In the genomic region with DNA sequence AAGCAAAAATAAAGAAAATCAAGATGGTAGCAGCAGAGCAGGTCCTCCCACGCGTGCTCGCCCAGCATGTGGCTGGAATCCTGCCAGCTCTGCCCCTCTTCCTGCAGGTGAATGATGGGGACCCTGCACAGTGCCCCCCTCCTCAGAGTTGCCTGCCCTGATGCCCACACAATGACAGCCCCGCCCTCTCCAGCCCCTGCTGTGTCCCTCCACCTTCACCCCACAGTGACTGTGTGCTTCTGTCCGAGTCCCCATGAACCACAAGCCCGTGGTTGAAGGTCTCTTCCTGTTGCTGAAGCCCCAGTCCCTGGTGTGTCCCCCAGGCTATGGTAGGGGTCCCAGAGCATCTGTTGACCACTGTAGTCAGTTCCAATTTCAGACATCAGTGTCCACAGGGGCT, we compare ENCODE assay signal across 2 cellular contexts.
TF ChIP-seq lines count a peak whose summit lies in the region.

No MANE protein-coding gene starts in this region.

TF ChIP-seq in K562, 482 proteins besides CTCF, POLR2A, EP300 and RAD21 (continued from another document):
- TF ChIP-seq, protein P1, sequence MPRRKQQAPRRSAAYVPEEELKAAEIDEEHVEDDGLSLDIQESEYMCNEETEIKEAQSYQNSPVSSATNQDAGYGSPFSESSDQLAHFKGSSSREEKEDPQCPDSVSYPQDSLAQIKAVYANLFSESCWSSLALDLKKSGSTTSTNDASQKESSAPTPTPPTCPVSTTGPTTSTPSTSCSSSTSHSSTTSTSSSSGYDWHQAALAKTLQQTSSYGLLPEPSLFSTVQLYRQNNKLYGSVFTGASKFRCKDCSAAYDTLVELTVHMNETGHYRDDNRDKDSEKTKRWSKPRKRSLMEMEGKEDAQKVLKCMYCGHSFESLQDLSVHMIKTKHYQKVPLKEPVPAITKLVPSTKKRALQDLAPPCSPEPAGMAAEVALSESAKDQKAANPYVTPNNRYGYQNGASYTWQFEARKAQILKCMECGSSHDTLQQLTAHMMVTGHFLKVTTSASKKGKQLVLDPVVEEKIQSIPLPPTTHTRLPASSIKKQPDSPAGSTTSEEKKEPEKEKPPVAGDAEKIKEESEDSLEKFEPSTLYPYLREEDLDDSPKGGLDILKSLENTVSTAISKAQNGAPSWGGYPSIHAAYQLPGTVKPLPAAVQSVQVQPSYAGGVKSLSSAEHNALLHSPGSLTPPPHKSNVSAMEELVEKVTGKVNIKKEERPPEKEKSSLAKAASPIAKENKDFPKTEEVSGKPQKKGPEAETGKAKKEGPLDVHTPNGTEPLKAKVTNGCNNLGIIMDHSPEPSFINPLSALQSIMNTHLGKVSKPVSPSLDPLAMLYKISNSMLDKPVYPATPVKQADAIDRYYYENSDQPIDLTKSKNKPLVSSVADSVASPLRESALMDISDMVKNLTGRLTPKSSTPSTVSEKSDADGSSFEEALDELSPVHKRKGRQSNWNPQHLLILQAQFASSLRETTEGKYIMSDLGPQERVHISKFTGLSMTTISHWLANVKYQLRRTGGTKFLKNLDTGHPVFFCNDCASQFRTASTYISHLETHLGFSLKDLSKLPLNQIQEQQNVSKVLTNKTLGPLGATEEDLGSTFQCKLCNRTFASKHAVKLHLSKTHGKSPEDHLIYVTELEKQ (CRISPR knock-in tag; IDR thresholded peaks at IDR 0.05) = no peak

TF ChIP-seq in SK-N-SH, 30 proteins besides CTCF, POLR2A, EP300 and RAD21 (continued from another document):
- TF ChIP-seq, protein P2, sequence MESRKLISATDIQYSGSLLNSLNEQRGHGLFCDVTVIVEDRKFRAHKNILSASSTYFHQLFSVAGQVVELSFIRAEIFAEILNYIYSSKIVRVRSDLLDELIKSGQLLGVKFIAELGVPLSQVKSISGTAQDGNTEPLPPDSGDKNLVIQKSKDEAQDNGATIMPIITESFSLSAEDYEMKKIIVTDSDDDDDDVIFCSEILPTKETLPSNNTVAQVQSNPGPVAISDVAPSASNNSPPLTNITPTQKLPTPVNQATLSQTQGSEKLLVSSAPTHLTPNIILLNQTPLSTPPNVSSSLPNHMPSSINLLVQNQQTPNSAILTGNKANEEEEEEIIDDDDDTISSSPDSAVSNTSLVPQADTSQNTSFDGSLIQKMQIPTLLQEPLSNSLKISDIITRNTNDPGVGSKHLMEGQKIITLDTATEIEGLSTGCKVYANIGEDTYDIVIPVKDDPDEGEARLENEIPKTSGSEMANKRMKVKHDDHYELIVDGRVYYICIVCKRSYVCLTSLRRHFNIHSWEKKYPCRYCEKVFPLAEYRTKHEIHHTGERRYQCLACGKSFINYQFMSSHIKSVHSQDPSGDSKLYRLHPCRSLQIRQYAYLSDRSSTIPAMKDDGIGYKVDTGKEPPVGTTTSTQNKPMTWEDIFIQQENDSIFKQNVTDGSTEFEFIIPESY (IDR thresholded peaks at IDR 0.05; ENCODE audit: borderline replicate concordance, low read depth) = no peak
- no peak for TF ChIP-seq ELF1 (IDR thresholded peaks at IDR 0.05)
- TF ChIP-seq RXRA (IDR thresholded peaks at IDR 0.05; ENCODE audit: borderline replicate concordance, low read depth) = no peak
- no peak for TF ChIP-seq POLR2AphosphoS5 (IDR thresholded peaks at IDR 0.05; ENCODE audit: low read depth, low read length)
- TF ChIP-seq MXI1 (IDR thresholded peaks at IDR 0.05; ENCODE audit: low read depth, low read length) = no peak
- TF ChIP-seq MEF2A (IDR thresholded peaks at IDR 0.05; ENCODE audit: borderline replicate concordance, low read depth) = no peak
- no peak for TF ChIP-seq FOSL2 (IDR thresholded peaks at IDR 0.05; ENCODE audit: borderline replicate concordance, low read depth)
- TF ChIP-seq SIN3A (IDR thresholded peaks at IDR 0.05; ENCODE audit: borderline replicate concordance, low read depth, low read length) = no peak
- TF ChIP-seq FOXJ3 (CRISPR knock-in tag; IDR thresholded peaks at IDR 0.05) = no peak
- no peak for TF ChIP-seq FOXM1 (IDR thresholded peaks at IDR 0.05; ENCODE audit: low read depth)
- no peak for TF ChIP-seq TAF1 (IDR thresholded peaks at IDR 0.05; ENCODE audit: borderline replicate concordance, low read depth, low read length)
- TF ChIP-seq, protein P3, sequence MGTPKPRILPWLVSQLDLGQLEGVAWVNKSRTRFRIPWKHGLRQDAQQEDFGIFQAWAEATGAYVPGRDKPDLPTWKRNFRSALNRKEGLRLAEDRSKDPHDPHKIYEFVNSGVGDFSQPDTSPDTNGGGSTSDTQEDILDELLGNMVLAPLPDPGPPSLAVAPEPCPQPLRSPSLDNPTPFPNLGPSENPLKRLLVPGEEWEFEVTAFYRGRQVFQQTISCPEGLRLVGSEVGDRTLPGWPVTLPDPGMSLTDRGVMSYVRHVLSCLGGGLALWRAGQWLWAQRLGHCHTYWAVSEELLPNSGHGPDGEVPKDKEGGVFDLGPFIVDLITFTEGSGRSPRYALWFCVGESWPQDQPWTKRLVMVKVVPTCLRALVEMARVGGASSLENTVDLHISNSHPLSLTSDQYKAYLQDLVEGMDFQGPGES (IDR thresholded peaks at IDR 0.05; ENCODE audit: low read depth, low read length) = no peak
- no peak for TF ChIP-seq NRF1 (IDR thresholded peaks at IDR 0.05; ENCODE audit: low read depth, low read length)
- TF ChIP-seq TCF12 (IDR thresholded peaks at IDR 0.05) = no peak
- TF ChIP-seq, protein P4, sequence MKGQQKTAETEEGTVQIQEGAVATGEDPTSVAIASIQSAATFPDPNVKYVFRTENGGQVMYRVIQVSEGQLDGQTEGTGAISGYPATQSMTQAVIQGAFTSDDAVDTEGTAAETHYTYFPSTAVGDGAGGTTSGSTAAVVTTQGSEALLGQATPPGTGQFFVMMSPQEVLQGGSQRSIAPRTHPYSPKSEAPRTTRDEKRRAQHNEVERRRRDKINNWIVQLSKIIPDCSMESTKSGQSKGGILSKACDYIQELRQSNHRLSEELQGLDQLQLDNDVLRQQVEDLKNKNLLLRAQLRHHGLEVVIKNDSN (IDR thresholded peaks at IDR 0.05; ENCODE audit: borderline replicate concordance, low read depth) = no peak
- TF ChIP-seq CHD2 (IDR thresholded peaks at IDR 0.05; ENCODE audit: low read length, partially characterized antibody) = no peak
- TF ChIP-seq, protein P5, sequence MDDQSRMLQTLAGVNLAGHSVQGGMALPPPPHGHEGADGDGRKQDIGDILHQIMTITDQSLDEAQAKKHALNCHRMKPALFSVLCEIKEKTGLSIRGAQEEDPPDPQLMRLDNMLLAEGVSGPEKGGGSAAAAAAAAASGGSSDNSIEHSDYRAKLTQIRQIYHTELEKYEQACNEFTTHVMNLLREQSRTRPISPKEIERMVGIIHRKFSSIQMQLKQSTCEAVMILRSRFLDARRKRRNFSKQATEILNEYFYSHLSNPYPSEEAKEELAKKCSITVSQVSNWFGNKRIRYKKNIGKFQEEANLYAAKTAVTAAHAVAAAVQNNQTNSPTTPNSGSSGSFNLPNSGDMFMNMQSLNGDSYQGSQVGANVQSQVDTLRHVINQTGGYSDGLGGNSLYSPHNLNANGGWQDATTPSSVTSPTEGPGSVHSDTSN (IDR thresholded peaks at IDR 0.05) = no peak
- no peak for TF ChIP-seq EZH2phosphoT487 (IDR thresholded peaks at IDR 0.05; ENCODE audit: borderline replicate concordance, low read depth)
- TF ChIP-seq TEAD4 (IDR thresholded peaks at IDR 0.05; ENCODE audit: borderline replicate concordance, insufficient read depth) = no peak
TF ChIP-seq in SK-N-SH: peak in this region for 0.
